Comparison of ENCODE assay signal across 20 cellular contexts in the genomic region with DNA sequence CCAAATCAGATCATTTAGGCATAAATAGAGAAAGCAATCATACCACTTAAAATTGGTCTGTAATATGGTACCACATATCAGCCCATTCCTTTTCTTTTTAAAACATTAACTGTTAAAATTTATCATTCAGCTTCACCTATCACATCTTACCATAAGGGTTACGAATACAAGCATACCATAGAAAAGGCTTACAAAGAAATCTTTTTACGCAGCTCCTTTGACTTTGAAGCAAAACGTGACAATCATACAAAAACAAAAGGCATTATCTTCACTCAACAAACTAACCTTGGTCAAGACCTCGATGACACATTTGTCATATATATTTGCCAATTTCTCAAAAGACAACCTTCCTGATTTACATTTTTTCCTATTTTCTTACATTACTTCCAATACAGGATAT.
"Had no signal": no experiment of that assay in that cellular context is flagged by ENCODE, and none has a peak within 500 bp of the region (broad histone marks: within the 10 kb centered on the region; RNA-seq: fewer than 3 reads in every experiment).

No MANE protein-coding gene starts in this region.

- H3K27ac Mint-ChIP-seq: naive B cell; stimulated activated memory B cell treated with anti-CD40 and anti-IgM and Interleukin-4, amounts not matched to agents 10 μg/mL and 1 μg/mL and 100 μg/mL, for 72 hours; stimulated activated naive CD8-positive, alpha-beta T cell treated with anti-CD3 and anti-CD28 coated beads, Interleukin-15, Interleukin-2, amounts not matched to agents 100 ng/mL and 50 ng/mL, for 24 hours had no signal

- H3K4me1 ChIP-seq: heart left ventricle, psoas muscle, right lobe of liver, tibial artery, upper lobe of left lung, uterus had no signal

- FAIRE-seq: frontal cortex had no signal

- DNase-seq: effector CD8-positive, alpha-beta T cell; heart left ventricle; hippocampal formation; left colon; left ventricle myocardium superior; mesendoderm; naive B cell; psoas muscle; retina; right lobe of liver; stimulated activated CD4-positive, alpha-beta T cell treated with anti-CD3 and anti-CD28 coated beads, Interleukin-4, amount 100 ng/mL, for 1 hour; stimulated activated CD8-positive, alpha-beta memory T cell treated with anti-CD3 and anti-CD28 coated beads, Interleukin-4, amount 100 ng/mL, for 48 hours; tibial artery; upper lobe of left lung; uterus had no signal

- H3K9me3 ChIP-seq: heart left ventricle, neutrophil, psoas muscle, right lobe of liver, tibial artery, upper lobe of left lung, uterus had no signal

- ATAC-seq: esophagus mucosa; heart left ventricle; left colon; left ventricle myocardium superior; psoas muscle; right lobe of liver; stimulated activated memory B cell treated with anti-CD40 and anti-IgM and Interleukin-4, amounts not matched to agents 10 μg/mL and 1 μg/mL and 100 μg/mL, for 72 hours had no signal

- H3K9me3 Mint-ChIP-seq: stimulated activated memory B cell treated with anti-CD40 and anti-IgM and Interleukin-4, amounts not matched to agents 10 μg/mL and 1 μg/mL and 100 μg/mL, for 72 hours had no signal

- H3K36me3 ChIP-seq: heart left ventricle, neutrophil, right lobe of liver, tibial artery, upper lobe of left lung, uterus had no signal

- H3K4me3 Mint-ChIP-seq: naive B cell; stimulated activated memory B cell treated with anti-CD40 and anti-IgM and Interleukin-4, amounts not matched to agents 10 μg/mL and 1 μg/mL and 100 μg/mL, for 72 hours; stimulated activated naive CD8-positive, alpha-beta T cell treated with anti-CD3 and anti-CD28 coated beads, Interleukin-15, Interleukin-2, amounts not matched to agents 100 ng/mL and 50 ng/mL, for 24 hours had no signal

- H3K27me3 Mint-ChIP-seq: naive B cell; stimulated activated memory B cell treated with anti-CD40 and anti-IgM and Interleukin-4, amounts not matched to agents 10 μg/mL and 1 μg/mL and 100 μg/mL, for 72 hours; stimulated activated naive CD8-positive, alpha-beta T cell treated with anti-CD3 and anti-CD28 coated beads, Interleukin-15, Interleukin-2, amounts not matched to agents 100 ng/mL and 50 ng/mL, for 24 hours had no signal

- H3K27me3 ChIP-seq: heart left ventricle, neutrophil, right lobe of liver, tibial artery, upper lobe of left lung, uterus had no signal

- H3K27ac ChIP-seq: heart left ventricle, neutrophil, psoas muscle, right lobe of liver, tibial artery, upper lobe of left lung, uterus had no signal

- H3K4me3 ChIP-seq: heart left ventricle, psoas muscle, right lobe of liver, tibial artery, upper lobe of left lung, uterus had no signal
